In genomic region chr15:48989175-48989574, GRCh38 we compare ENCODE assay signal across 27 cellular contexts. TPM values are rescaled to one million over a fixed set of nuclear protein-coding genes. Genes with fewer than 3 reads are reported as not detected.
"Had no signal": no experiment of that assay in that cellular context is flagged by ENCODE, and none has a peak within 500 bp of the region (broad histone marks: within the 10 kb centered on the region; RNA-seq: fewer than 3 reads in every experiment).

No MANE protein-coding gene starts in this region.

- DNase-seq: hypothalamus; immature natural killer cell; kidney; left colon; left lung; lower lobe of right lung; mammary epithelial cell; mesenchymal stem cell; naive thymus-derived CD8-positive, alpha-beta T cell; nucleus accumbens; pancreas; posterior cingulate gyrus; retina; right cardiac atrium; stimulated activated CD4-positive, alpha-beta T cell treated with anti-CD3 and anti-CD28 coated beads, Interleukin-12 subunit alpha, Interleukin-12 subunit beta, amount 100 ng/mL, for 4 hours; stimulated activated CD4-positive, alpha-beta T cell treated with anti-CD3 and anti-CD28 coated beads, Interleukin-15, amount 100 ng/mL, for 24 hours; stimulated activated CD4-positive, alpha-beta T cell treated with anti-CD3 and anti-CD28 coated beads, Interleukin-2, amount 100 ng/mL, for 24 hours; stimulated activated CD4-positive, alpha-beta T cell treated with anti-CD3 and anti-CD28 coated beads, Interleukin-4, amount 100 ng/mL, for 1 hour; stimulated activated naive B cell treated with anti-CD40 and anti-IgM and Interleukin-4, amounts not matched to agents 10 μg/mL and 1 μg/mL and 100 μg/mL, for 72 hours; stimulated activated naive CD8-positive, alpha-beta T cell treated with anti-CD3 and anti-CD28 coated beads, Interleukin-15, Interleukin-2, amounts not matched to agents 100 U/mL and 50 U/mL, for 24 hours; stomach; testis; thyroid gland; uterus had no signal

- H3K4me3 ChIP-seq: left lung, lower lobe of right lung, pancreas, prostate gland, skin epidermis, stomach, testis, thyroid gland, uterus had no signal

- H3K27me3 ChIP-seq: left lung, pancreas, stomach, testis, thyroid gland, uterus had no signal

- H3K36me3 ChIP-seq: uterus had no signal

- H3K4me1 ChIP-seq: left lung, lower lobe of right lung, pancreas, thyroid gland had no signal

- ATAC-seq: left colon; left lung; lower lobe of right lung; naive thymus-derived CD8-positive, alpha-beta T cell; pancreas; right cardiac atrium; sciatic nerve; stimulated activated naive B cell treated with anti-CD40 and anti-IgM and Interleukin-4, amounts not matched to agents 10 μg/mL and 1 μg/mL and 100 μg/mL, for 72 hours; stimulated activated naive CD8-positive, alpha-beta T cell treated with anti-CD3 and anti-CD28 coated beads, Interleukin-15, Interleukin-2, amounts not matched to agents 100 U/mL and 50 U/mL, for 24 hours had no signal

- H3K27ac ChIP-seq: left lung, lower lobe of right lung, pancreas, prostate gland, skin epidermis, stomach, testis, thyroid gland, uterus had no signal

- H3K9me3 ChIP-seq: left lung, lower lobe of right lung, pancreas, prostate gland, stomach, testis, thyroid gland, uterus had no signal

RNA-seq across cellular contexts. Expression of gene SHC4, which starts 25.5 kb away (rescaled TPM):
- total RNA-seq: naive thymus-derived CD8-positive, alpha-beta T cell had no signal
